21 cellular contexts compared by ENCODE assay signal in the genomic region with DNA sequence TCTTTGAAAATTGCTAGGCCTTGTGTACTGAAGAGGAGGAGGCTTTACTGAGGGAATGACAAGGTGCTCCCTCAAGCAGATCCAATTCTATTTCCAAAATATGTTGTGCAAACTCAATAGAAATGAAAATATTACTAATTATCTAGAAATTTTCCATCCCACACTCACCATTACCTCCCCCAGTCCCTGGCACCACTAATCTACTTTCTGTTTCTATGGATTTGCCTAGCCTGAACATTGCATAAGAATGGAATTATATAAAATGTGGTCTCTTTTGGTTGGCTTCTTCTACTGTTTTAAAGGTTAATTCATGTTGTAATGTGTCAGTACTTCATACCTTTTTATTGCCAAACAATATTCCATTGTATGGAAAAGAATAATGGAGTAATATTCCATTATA.
"Had no signal": no experiment of that assay in that cellular context is flagged by ENCODE, and none has a peak within 500 bp of the region (broad histone marks: within the 10 kb centered on the region; RNA-seq: fewer than 3 reads in every experiment).

No MANE protein-coding gene starts in this region.

- DNase-seq: colonic mucosa; cortex of kidney; effector CD8-positive, alpha-beta T cell; effector memory CD8-positive, alpha-beta T cell; endodermal cell; erythroblast; esophagus squamous epithelium; foreskin keratinocyte; heart left ventricle; hypothalamus; immature natural killer cell; left cardiac atrium; left lung; left ventricle myocardium superior; lower lobe of right lung; mesenchymal stem cell; mucosa of descending colon; naive B cell had no signal

- H3K4me3 ChIP-seq: colonic mucosa, esophagus squamous epithelium, gastroesophageal sphincter, heart left ventricle, hepatocyte, left lung, lower lobe of right lung, mucosa of descending colon had no signal

- ATAC-seq: effector memory CD8-positive, alpha-beta T cell; esophagus mucosa; foreskin keratinocyte; gastroesophageal sphincter; heart left ventricle; left lung; left ventricle myocardium superior; mucosa of descending colon had no signal
